Comparison of ENCODE assay signal across 18 cellular contexts in genomic region chr11:131624526-131624925, GRCh38.
A peak's percentile ranks its signal among the peaks of the same experiment; 100 is the strongest.
DNase-seq lines count a peak whose midpoint lies in the region; ATAC-seq and TF ChIP-seq lines count a peak whose summit lies in the region.
"Had no signal": no experiment of that assay in that cellular context is flagged by ENCODE, and none has a peak within 500 bp of the region (broad histone marks: within the 10 kb centered on the region; RNA-seq: fewer than 3 reads in every experiment).

No MANE protein-coding gene starts in this region.

- H3K4me1 ChIP-seq in H9 (ENCODE audit: insufficient read depth, low read length) (no peaks in the 10 kb centered on the region), aorta (ENCODE audit: control insufficient read depth in 1 of 2, insufficient read depth in 2 of 2, low read length in 2 of 2) (no peaks in the 10 kb centered on the region)
- H3K4me1 ChIP-seq: neural progenitor cell, vagina had no signal

- no peak overlapping the region for H2BK120ac ChIP-seq in H9 (ENCODE audit: low read depth, low read length, poor library complexity, severe bottlenecking)

- no peak overlapping the region for H2BK20ac ChIP-seq in H9 (ENCODE audit: low read depth, low read length, poor library complexity, severe bottlenecking)

- no peak overlapping the region for H3K23ac ChIP-seq in H9 (ENCODE audit: insufficient read length, low read depth, low read length)

- no peak overlapping the region for H3K4ac ChIP-seq in H9 (ENCODE audit: low read depth, low read length)

- H4K5ac ChIP-seq in H9 (ENCODE audit: insufficient read length, low read depth, low read length) = no peak overlapping the region

- no peak overlapping the region for H2BK12ac ChIP-seq in H9 (ENCODE audit: insufficient read length, low read depth, low read length)

- no peak overlapping the region for H3K14ac ChIP-seq in H9 (ENCODE audit: insufficient read depth, low read length)

- H3K23me2 ChIP-seq in H9 (ENCODE audit: insufficient read length, low read depth, low read length, poor library complexity, severe bottlenecking) = no peaks in the 10 kb centered on the region

- H2BK5ac ChIP-seq in H9 (ENCODE audit: insufficient read length, low read length) = no peak overlapping the region

- H3K36me3 ChIP-seq in aorta (ENCODE audit: control insufficient read depth in 1 of 2, insufficient read depth in 2 of 2, low read length in 1 of 2) = no peaks in the 10 kb centered on the region
- H3K36me3 ChIP-seq: cardiac muscle cell, neural progenitor cell, thoracic aorta, vagina had no signal

- H3K4me3 Mint-ChIP-seq in H9 = no peak overlapping the region
- H3K4me3 Mint-ChIP-seq: neural progenitor cell had no signal

- no peak overlapping the region for H3K56ac ChIP-seq in H9 (ENCODE audit: insufficient read length, low read depth, low read length)

- H3K27ac ChIP-seq in H9 (ENCODE audit: insufficient read length, low read depth, low read length) = no peak overlapping the region
- no peak overlapping the region for H3K27ac ChIP-seq in aorta (ENCODE audit: low read depth in 1 of 2, low read length in 2 of 2)
- H3K27ac ChIP-seq: cardiac muscle cell, neural progenitor cell, thoracic aorta, vagina had no signal

- H2AFZ ChIP-seq in H9 (ENCODE audit: low read length) = no peak overlapping the region
- H2AFZ ChIP-seq: neural progenitor cell had no signal

- H3K27ac Mint-ChIP-seq in H9 = no peak overlapping the region
- H3K27ac Mint-ChIP-seq: neural progenitor cell, progenitor cell of endocrine pancreas had no signal

- no peak overlapping the region for H3K18ac ChIP-seq in H9 (ENCODE audit: insufficient read length, low read depth, low read length)

- H3K27me3 ChIP-seq in H9 (ENCODE audit: insufficient read depth, low read length) = no peaks in the 10 kb centered on the region
- H3K27me3 ChIP-seq in aorta (ENCODE audit: control insufficient read depth in 1 of 2, insufficient read depth in 2 of 2, low read length in 1 of 2) = no peaks in the 10 kb centered on the region
- H3K27me3 ChIP-seq: cardiac muscle cell, neural progenitor cell, vagina had no signal

- no peak for ATAC-seq in aorta (ENCODE audit: low FRiP score)

- H3K27me3 Mint-ChIP-seq in H9 (ENCODE audit: low read depth) = no peaks in the 10 kb centered on the region; the same call in 1 of the 2 replicates

- no peaks in the 10 kb centered on the region for H3K79me1 ChIP-seq in H9 (ENCODE audit: insufficient read depth, low read depth, low read length, poor library complexity, severe bottlenecking)

- no peak overlapping the region for H2BK15ac ChIP-seq in H9 (ENCODE audit: low read depth, low read length)

- H3T11ph ChIP-seq in H9 (ENCODE audit: low read length) = no peak overlapping the region

- no peak overlapping the region for H2AK5ac ChIP-seq in H9 (ENCODE audit: insufficient read length, low read length)

- H3K9ac ChIP-seq in H9 (ENCODE audit: extremely low read depth, insufficient read length, low read length) = no peak overlapping the region
- H3K9ac ChIP-seq: neural progenitor cell had no signal

- intact Hi-C loops in aorta (cut with DNase I) = no loop called here

- no peak overlapping the region for H3K4me2 ChIP-seq in H9 (ENCODE audit: insufficient read depth, insufficient read length, low read length)
- H3K4me2 ChIP-seq: neural progenitor cell had no signal

- H3K4me3 ChIP-seq in aorta (ENCODE audit: low read length in 2 of 2) = no peak overlapping the region
- H3K4me3 ChIP-seq: cardiac muscle cell, neural progenitor cell, thoracic aorta, vagina had no signal

- in situ Hi-C loops in SK-MEL-5 (cut with HindIII; ENCODE audit: low pct_unique_long_range_greater_than_20kb, low sequenced_read_pairs) = no loop called here

- no peaks in the 10 kb centered on the region for H3K9me3 ChIP-seq in H9 (ENCODE audit: control insufficient read depth, low read depth, low read length)
- H3K9me3 ChIP-seq in aorta (ENCODE audit: control insufficient read depth, low read length) = peaks cover 3% of the 10 kb centered on the region
- H3K9me3 ChIP-seq: thoracic aorta, vagina had no signal

- no peaks in the 10 kb centered on the region for H4K20me1 ChIP-seq in H9 (ENCODE audit: control insufficient read depth, insufficient read depth, insufficient read length)

- no peaks in the 10 kb centered on the region for H3K36me3 Mint-ChIP-seq in H9 (ENCODE audit: insufficient read depth in 1 of 3, low read depth in 3 of 3)
- H3K36me3 Mint-ChIP-seq: neural progenitor cell had no signal

- no peaks in the 10 kb centered on the region for H3K9me3 Mint-ChIP-seq in H9
- H3K9me3 Mint-ChIP-seq: neural progenitor cell had no signal

- H3K79me2 ChIP-seq in H9 (ENCODE audit: insufficient read depth, low read length) = no peaks in the 10 kb centered on the region

- WGBS in H9 (ENCODE audit: extremely low coverage, insufficient read length, low lambda C conversion rate) = no CpG with 5 or more reads among the region's 4 CpGs
- WGBS in aorta, 2 donors = 89 to 91% methylated on average over 4 of the region's 4 CpGs

- DNase-seq in GOT3 (lab: John Stamatoyannopoulos, UW) = peak; percentile 0
- DNase-seq in SK-MEL-5 (ENCODE audit: low read depth, low spot score) = peak; percentile 1
- peak; percentile 61 for DNase-seq in foreskin melanocyte
- DNase-seq in superior temporal gyrus (ENCODE audit: extremely low spot score) = peak; percentile 25
- DNase-seq in H9 = no peak
- no peak for DNase-seq in aorta
- DNase-seq in hippocampal formation (lab: John Stamatoyannopoulos, UW) = no peak
- DNase-seq: activated T-cell treated with anti-CD3 and anti-CD28 coated beads, Interleukin-2, amount 50 U/mL, for 1 hour; dermis blood vessel endothelial cell; MM.1S; NCI-H1694; NCI-H748 treated with DMSO at 0.1 percent for 48 hours; stimulated activated CD4-positive, alpha-beta T cell treated with anti-CD3 and anti-CD28 coated beads, Interleukin-1b, Interleukin-23, amount 100 ng/mL, for 48 hours had no signal

- H4K8ac ChIP-seq in H9 (replicated peaks; ENCODE audit: insufficient read length, low read depth, low read length) = no peak overlapping the region

- no peak overlapping the region for H4K91ac ChIP-seq in H9 (ENCODE audit: insufficient read length, low read depth, low read length)

- peaks cover 7 to 12% of the 10 kb centered on the region in 2 experiments for H3K4me1 Mint-ChIP-seq in H9

- no peak for TF ChIP-seq CTCF in H9 (conservative IDR thresholded peaks at IDR 0.05)

Comparison
In these comparisons a context has a peak if more than half of its experiments do, and no peak if none do; other contexts are left out.
1. DNase-seq: peak in GOT3 (single experiment), SK-MEL-5 (single experiment), foreskin melanocyte (single experiment) and superior temporal gyrus (single experiment); none in H9 (single experiment), aorta (0 of 2) and hippocampal formation (0 of 2).